ENCODE assay signal across 21 cellular contexts in the genomic region with DNA sequence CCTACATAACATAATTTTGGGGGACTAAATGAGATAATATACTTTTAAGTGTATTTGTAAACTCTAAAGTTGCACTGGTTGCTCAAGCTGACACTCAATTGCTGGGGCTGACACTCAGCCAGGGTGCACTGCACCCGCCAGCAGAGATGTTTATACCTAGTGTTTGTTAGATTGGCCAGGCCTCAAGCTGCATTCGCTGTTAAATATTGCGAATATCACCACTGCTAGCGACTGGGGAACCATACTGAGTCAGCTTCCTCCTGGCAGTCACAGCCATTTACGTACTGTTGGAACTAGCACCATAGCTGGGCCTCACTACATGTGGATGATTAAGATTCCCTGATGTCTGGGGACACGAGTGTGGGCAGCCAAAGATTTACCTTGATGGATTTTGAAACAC.
"Had no signal": no experiment of that assay in that cellular context is flagged by ENCODE, and none has a peak within 500 bp of the region (broad histone marks: within the 10 kb centered on the region; RNA-seq: fewer than 3 reads in every experiment).

No MANE protein-coding gene starts in this region.

- H3K4me3 ChIP-seq: coronary artery, dorsolateral prefrontal cortex, esophagus muscularis mucosa, right atrium auricular region, suprapubic skin, thyroid gland, upper lobe of right lung, vagina had no signal

- H3K36me3 ChIP-seq: right atrium auricular region, suprapubic skin, thyroid gland, upper lobe of right lung, vagina had no signal

- H3K4me1 ChIP-seq: right atrium auricular region, suprapubic skin, upper lobe of right lung, vagina had no signal

- H3K27me3 ChIP-seq: dorsolateral prefrontal cortex, esophagus muscularis mucosa, right atrium auricular region, suprapubic skin, thyroid gland, upper lobe of right lung, vagina had no signal

- FAIRE-seq: endometrium, kidney, small intestine had no signal

- H3K9me3 ChIP-seq: esophagus muscularis mucosa, right atrium auricular region, suprapubic skin, thyroid gland, upper lobe of right lung, vagina had no signal

- H3K27ac ChIP-seq: coronary artery, dorsolateral prefrontal cortex, epithelial cell of prostate, esophagus muscularis mucosa, right atrium auricular region, suprapubic skin, thyroid gland, upper lobe of right lung, vagina had no signal

- ATAC-seq: left cardiac atrium; natural killer cell; stimulated activated effector memory CD8-positive, alpha-beta T cell treated with anti-CD3 and anti-CD28 coated beads, Interleukin-12 subunit alpha, Interleukin-12 subunit beta, amount 100 ng/mL, for 72 hours; stimulated activated naive CD8-positive, alpha-beta T cell treated with anti-CD3 and anti-CD28 coated beads, Interleukin-15, Interleukin-2, amounts not matched to agents 100 U/mL and 50 U/mL, for 24 hours; upper lobe of right lung had no signal

- DNase-seq: dorsolateral prefrontal cortex; effector CD8-positive, alpha-beta T cell; foreskin fibroblast; kidney; left cardiac atrium; mammary epithelial cell; natural killer cell; small intestine; stimulated activated CD4-positive, alpha-beta T cell treated with anti-CD3 and anti-CD28 coated beads, Interleukin-4, amount 100 ng/mL, for 1 hour; stimulated activated CD8-positive, alpha-beta memory T cell treated with anti-CD3 and anti-CD28 coated beads, Interleukin-4, amount 100 ng/mL, for 48 hours; stimulated activated naive CD8-positive, alpha-beta T cell treated with anti-CD3 and anti-CD28 coated beads, Interleukin-15, Interleukin-2, amounts not matched to agents 100 U/mL and 50 U/mL, for 24 hours; thyroid gland; upper lobe of right lung had no signal
